Comparison of ENCODE assay signal across 9 cellular contexts in genomic region chr2:203579131-203579643, GRCh38. TPM values are rescaled to one million over a fixed set of nuclear protein-coding genes. Genes with fewer than 3 reads are reported as not detected.
DNase-seq lines count a peak whose midpoint lies in the region; ATAC-seq and TF ChIP-seq lines count a peak whose summit lies in the region.
"Had no signal": no experiment of that assay in that cellular context is flagged by ENCODE, and none has a peak within 500 bp of the region (broad histone marks: within the 10 kb centered on the region; RNA-seq: fewer than 3 reads in every experiment).

No MANE protein-coding gene starts in this region.

- H3K9ac ChIP-seq in DND-41 (ENCODE audit: low read depth, low read length) = peak overlapping the region; percentile 37; the same call in 1 of the 2 replicates

- peak; percentile 69 for DNase-seq in DND-41
- DNase-seq in foreskin keratinocyte = peak; percentile 98 to 99
- DNase-seq in vagina (ENCODE audit: extremely low spot score in 2 of 2) = no peak
- DNase-seq in COLO829 (ENCODE audit: low spot score) = no peak

- ATAC-seq in DND-41 (ENCODE audit: insufficient read depth, low read depth) (peak; percentile 94), GM19438 (IDR thresholded peaks at IDR 0.05; ENCODE audit: low read depth, unreplicated experiment) (peak; percentile 90), HG03354 (IDR thresholded peaks at IDR 0.05; ENCODE audit: poor library complexity, severe bottlenecking, unreplicated experiment) (peak; percentile 94), SK-N-SH treated with all-trans-retinoic acid at 6 μM for 48 hours (peak; percentile 43), foreskin keratinocyte (peak; percentile 98)
- peak; percentile 78 for ATAC-seq in stimulated activated memory B cell treated with anti-CD40 and anti-IgM and Interleukin-4, amounts not matched to agents 10 μg/mL and 1 μg/mL and 100 μg/mL, for 72 hours
- ATAC-seq: Panc1 had no signal

- no peaks in the 10 kb centered on the region for H3K79me2 ChIP-seq in DND-41 (ENCODE audit: insufficient read depth, low read length)

- peaks cover 5% of the 10 kb centered on the region for H3K9me3 Mint-ChIP-seq in stimulated activated memory B cell treated with anti-CD40 and anti-IgM and Interleukin-4, amounts not matched to agents 10 μg/mL and 1 μg/mL and 100 μg/mL, for 72 hours

- TF ChIP-seq CTCF in DND-41 (IDR thresholded peaks at IDR 0.05; ENCODE audit: borderline replicate concordance, extremely low read depth, low read length, poor library complexity, severe bottlenecking) = no peak
- TF ChIP-seq CTCF in foreskin keratinocyte (conservative IDR thresholded peaks at IDR 0.05) = no peak
- TF ChIP-seq CTCF in vagina (IDR thresholded peaks at IDR 0.05) = no peak

- peaks cover 9% of the 10 kb centered on the region for H3K4me1 Mint-ChIP-seq in stimulated activated memory B cell treated with anti-CD40 and anti-IgM and Interleukin-4, amounts not matched to agents 10 μg/mL and 1 μg/mL and 100 μg/mL, for 72 hours

- H3K27me3 Mint-ChIP-seq in stimulated activated memory B cell treated with anti-CD40 and anti-IgM and Interleukin-4, amounts not matched to agents 10 μg/mL and 1 μg/mL and 100 μg/mL, for 72 hours = peaks cover 27% of the 10 kb centered on the region

- TF ChIP-seq POLR2A in vagina (IDR thresholded peaks at IDR 0.05) = no peak

- intact Hi-C loops in vagina (cut with DNase I) = no loop called here

- H3K4me1 ChIP-seq in DND-41 (ENCODE audit: insufficient read depth, low read length) (peaks cover 35% of the 10 kb centered on the region), foreskin keratinocyte (peaks cover 36% of the 10 kb centered on the region), vagina (peaks cover 48% of the 10 kb centered on the region)

- peak overlapping the region; percentile 87 for H3K27ac ChIP-seq in DND-41 (ENCODE audit: low read length)
- peak overlapping the region; percentile 28 for H3K27ac ChIP-seq in foreskin keratinocyte
- H3K27ac ChIP-seq in vagina = no peak overlapping the region

- H3K27me3 ChIP-seq in DND-41 (ENCODE audit: insufficient read depth, low read length, poor library complexity) (no peaks in the 10 kb centered on the region), foreskin keratinocyte (no peaks in the 10 kb centered on the region), vagina (no peaks in the 10 kb centered on the region)

- peak overlapping the region; percentile 24 for H3K4me2 ChIP-seq in DND-41 (ENCODE audit: insufficient read depth, low read length)

- H3K36me3 ChIP-seq in DND-41 (ENCODE audit: insufficient read depth, low read length) (no peaks in the 10 kb centered on the region), vagina (no peaks in the 10 kb centered on the region)

- H3K4me3 ChIP-seq in DND-41 (ENCODE audit: low read depth in 1 of 2, low read length in 2 of 2) = no peak overlapping the region
- no peak overlapping the region for H3K4me3 ChIP-seq in vagina

- H3K9me3 ChIP-seq in DND-41 (ENCODE audit: insufficient read depth, low read length, severe bottlenecking) = no peaks in the 10 kb centered on the region
- no peaks in the 10 kb centered on the region for H3K9me3 ChIP-seq in vagina

- no peaks in the 10 kb centered on the region for H3K36me3 Mint-ChIP-seq in stimulated activated memory B cell treated with anti-CD40 and anti-IgM and Interleukin-4, amounts not matched to agents 10 μg/mL and 1 μg/mL and 100 μg/mL, for 72 hours

- peak overlapping the region; percentile 50 for H2AFZ ChIP-seq in DND-41 (ENCODE audit: low read depth, low read length)

- H3K4me3 Mint-ChIP-seq in stimulated activated memory B cell treated with anti-CD40 and anti-IgM and Interleukin-4, amounts not matched to agents 10 μg/mL and 1 μg/mL and 100 μg/mL, for 72 hours = no peak overlapping the region

- H4K20me1 ChIP-seq in DND-41 (ENCODE audit: insufficient read depth, low read length) = no peaks in the 10 kb centered on the region

- no peak overlapping the region for H3K27ac Mint-ChIP-seq in stimulated activated memory B cell treated with anti-CD40 and anti-IgM and Interleukin-4, amounts not matched to agents 10 μg/mL and 1 μg/mL and 100 μg/mL, for 72 hours

TF ChIP-seq in SK-N-SH treated with all-trans-retinoic acid at 6 μM for 48 hours, 23 proteins besides CTCF, POLR2A, EP300 and RAD21:
- TF ChIP-seq ISL1 (CRISPR knock-in tag; IDR thresholded peaks at IDR 0.05) (no peak), PATZ1 (CRISPR knock-in tag; IDR thresholded peaks at IDR 0.05; ENCODE audit: borderline replicate concordance) (no peak), ZFP30 (CRISPR knock-in tag; IDR thresholded peaks at IDR 0.05) (no peak), TSHZ2 (CRISPR knock-in tag; IDR thresholded peaks at IDR 0.05) (no peak), ZFP3 (CRISPR knock-in tag; IDR thresholded peaks at IDR 0.05) (no peak), ZNF565 (CRISPR knock-in tag; conservative IDR thresholded peaks at IDR 0.05; ENCODE audit: low read depth) (no peak), OSR1 (CRISPR knock-in tag; IDR thresholded peaks at IDR 0.05) (no peak), CSRNP3 (CRISPR knock-in tag; IDR thresholded peaks at IDR 0.05) (no peak), GLIS3 (CRISPR knock-in tag; IDR thresholded peaks at IDR 0.05) (no peak), ARNTL (CRISPR knock-in tag; IDR thresholded peaks at IDR 0.05; ENCODE audit: borderline replicate concordance, low read depth) (no peak), ZNF8 (CRISPR knock-in tag; IDR thresholded peaks at IDR 0.05) (no peak), PPARA (CRISPR knock-in tag; IDR thresholded peaks at IDR 0.05; ENCODE audit: borderline replicate concordance) (no peak), CREB5 (CRISPR knock-in tag; IDR thresholded peaks at IDR 0.05; ENCODE audit: low read depth) (no peak), ZNF70 (CRISPR knock-in tag; IDR thresholded peaks at IDR 0.05) (no peak), SNAI2 (CRISPR knock-in tag; IDR thresholded peaks at IDR 0.05) (no peak), BACH2 (CRISPR knock-in tag; IDR thresholded peaks at IDR 0.05; ENCODE audit: borderline replicate concordance) (no peak)

RNA-seq across cellular contexts. Expression of gene RAPH1, which starts 44.1 kb away (rescaled TPM):
- total RNA-seq in foreskin keratinocyte (9.9 and 12.3 TPM in 2 replicates), vagina (22.6 TPM)
- 1.5 and 1.9 TPM in 2 replicates for polyA plus RNA-seq in foreskin keratinocyte

Comparison
In these comparisons a context has a peak if more than half of its experiments do, and no peak if none do; other contexts are left out.
1. ATAC-seq: peak in every context shown above with its lines; median percentile 98 in foreskin keratinocyte; 94 in DND-41; 94 in HG03354; 90 in GM19438; 78 in stimulated activated memory B cell treated with anti-CD40 and anti-IgM and Interleukin-4, amounts not matched to agents 10 μg/mL and 1 μg/mL and 100 μg/mL, for 72 hours; 43 in SK-N-SH treated with all-trans-retinoic acid at 6 μM for 48 hours.
2. DNase-seq: peak in DND-41 (single experiment) and foreskin keratinocyte (2 of 2); none in vagina (0 of 2) and COLO829 (single experiment).